Comparison of ENCODE assay signal across 7 cellular contexts in genomic region chr15:38150794-38151193, GRCh38.
"Had no signal": no experiment of that assay in that cellular context is flagged by ENCODE, and none has a peak within 500 bp of the region (broad histone marks: within the 10 kb centered on the region; RNA-seq: fewer than 3 reads in every experiment).

No MANE protein-coding gene starts in this region.

- H3K4me1 Mint-ChIP-seq: GM23338 had no signal

- ATAC-seq: GM23338, HepG2 had no signal

- H3K4me3 ChIP-seq: GM23338 had no signal

- DNase-seq: H9, HCEC 1CT, KG1 had no signal

- H3K27ac Mint-ChIP-seq: GM23338, H9, IgD-negative memory B cell had no signal

- H3K4me3 Mint-ChIP-seq: GM23338, H9, IgD-negative memory B cell had no signal

- H3K27ac ChIP-seq: HL-60 had no signal
